In the genomic region with DNA sequence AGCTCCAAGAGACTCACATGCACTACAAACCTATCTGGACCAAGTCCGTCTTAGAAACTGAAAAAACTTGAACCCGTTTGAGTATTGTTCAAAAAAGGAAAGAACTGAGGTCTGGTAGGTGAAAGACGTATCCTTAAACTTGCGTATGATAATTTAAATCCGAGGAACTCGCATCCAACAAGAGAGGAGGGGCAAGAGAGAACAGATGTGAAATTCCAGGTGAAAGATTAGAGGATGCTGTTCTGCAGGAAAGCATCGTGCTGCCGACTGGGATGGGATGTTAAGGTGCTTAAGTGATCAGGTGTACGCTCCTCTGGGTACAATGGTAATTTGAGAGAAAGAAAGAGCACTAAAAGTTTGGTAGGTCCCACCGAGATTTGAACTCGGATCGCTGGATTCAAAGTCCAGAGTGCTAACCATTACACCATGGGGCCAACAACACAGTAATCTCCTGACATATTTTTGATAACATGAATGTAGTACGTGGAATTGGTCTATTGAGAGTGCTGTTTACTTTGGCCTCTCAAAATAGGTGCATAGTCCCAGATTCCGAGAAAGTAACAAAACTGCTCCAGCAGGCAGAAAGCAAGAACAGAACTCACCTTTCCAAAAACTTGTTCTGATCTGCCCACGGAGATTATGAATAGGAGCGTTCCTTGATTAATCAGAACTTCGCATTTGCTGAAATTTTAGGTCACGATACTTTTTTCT, we compare ENCODE assay signal across 1 cellular context.
TF ChIP-seq lines count a peak whose summit lies in the region.

No MANE protein-coding gene starts in this region.

TF ChIP-seq in HepG2, 621 proteins besides CTCF, POLR2A, EP300 and RAD21 (continued from another document):
- TF ChIP-seq ERF (CRISPR knock-in tag; IDR thresholded peaks at IDR 0.05) = 0 out of 2 replicates have a peak, but pooled peaks have one; percentile 37
- TF ChIP-seq RBM22 (optimal IDR thresholded peaks at IDR 0.05; ENCODE audit: low read length) = no peak
- TF ChIP-seq ZBTB3 (CRISPR knock-in tag; IDR thresholded peaks at IDR 0.05; ENCODE audit: borderline replicate concordance, low read depth) = no peak
- no peak for TF ChIP-seq ZNF556 (CRISPR knock-in tag; IDR thresholded peaks at IDR 0.05; ENCODE audit: borderline replicate concordance)
- TF ChIP-seq, protein P1, sequence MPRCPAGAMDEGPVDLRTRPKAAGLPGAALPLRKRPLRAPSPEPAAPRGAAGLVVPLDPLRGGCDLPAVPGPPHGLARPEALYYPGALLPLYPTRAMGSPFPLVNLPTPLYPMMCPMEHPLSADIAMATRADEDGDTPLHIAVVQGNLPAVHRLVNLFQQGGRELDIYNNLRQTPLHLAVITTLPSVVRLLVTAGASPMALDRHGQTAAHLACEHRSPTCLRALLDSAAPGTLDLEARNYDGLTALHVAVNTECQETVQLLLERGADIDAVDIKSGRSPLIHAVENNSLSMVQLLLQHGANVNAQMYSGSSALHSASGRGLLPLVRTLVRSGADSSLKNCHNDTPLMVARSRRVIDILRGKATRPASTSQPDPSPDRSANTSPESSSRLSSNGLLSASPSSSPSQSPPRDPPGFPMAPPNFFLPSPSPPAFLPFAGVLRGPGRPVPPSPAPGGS (CRISPR knock-in tag; IDR thresholded peaks at IDR 0.05) = no peak
- TF ChIP-seq, protein P2, sequence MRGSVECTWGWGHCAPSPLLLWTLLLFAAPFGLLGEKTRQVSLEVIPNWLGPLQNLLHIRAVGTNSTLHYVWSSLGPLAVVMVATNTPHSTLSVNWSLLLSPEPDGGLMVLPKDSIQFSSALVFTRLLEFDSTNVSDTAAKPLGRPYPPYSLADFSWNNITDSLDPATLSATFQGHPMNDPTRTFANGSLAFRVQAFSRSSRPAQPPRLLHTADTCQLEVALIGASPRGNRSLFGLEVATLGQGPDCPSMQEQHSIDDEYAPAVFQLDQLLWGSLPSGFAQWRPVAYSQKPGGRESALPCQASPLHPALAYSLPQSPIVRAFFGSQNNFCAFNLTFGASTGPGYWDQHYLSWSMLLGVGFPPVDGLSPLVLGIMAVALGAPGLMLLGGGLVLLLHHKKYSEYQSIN (CRISPR knock-in tag; IDR thresholded peaks at IDR 0.05; ENCODE audit: borderline replicate concordance) = no peak
- no peak for TF ChIP-seq RFX1 (IDR thresholded peaks at IDR 0.05)
- TF ChIP-seq, protein P3, sequence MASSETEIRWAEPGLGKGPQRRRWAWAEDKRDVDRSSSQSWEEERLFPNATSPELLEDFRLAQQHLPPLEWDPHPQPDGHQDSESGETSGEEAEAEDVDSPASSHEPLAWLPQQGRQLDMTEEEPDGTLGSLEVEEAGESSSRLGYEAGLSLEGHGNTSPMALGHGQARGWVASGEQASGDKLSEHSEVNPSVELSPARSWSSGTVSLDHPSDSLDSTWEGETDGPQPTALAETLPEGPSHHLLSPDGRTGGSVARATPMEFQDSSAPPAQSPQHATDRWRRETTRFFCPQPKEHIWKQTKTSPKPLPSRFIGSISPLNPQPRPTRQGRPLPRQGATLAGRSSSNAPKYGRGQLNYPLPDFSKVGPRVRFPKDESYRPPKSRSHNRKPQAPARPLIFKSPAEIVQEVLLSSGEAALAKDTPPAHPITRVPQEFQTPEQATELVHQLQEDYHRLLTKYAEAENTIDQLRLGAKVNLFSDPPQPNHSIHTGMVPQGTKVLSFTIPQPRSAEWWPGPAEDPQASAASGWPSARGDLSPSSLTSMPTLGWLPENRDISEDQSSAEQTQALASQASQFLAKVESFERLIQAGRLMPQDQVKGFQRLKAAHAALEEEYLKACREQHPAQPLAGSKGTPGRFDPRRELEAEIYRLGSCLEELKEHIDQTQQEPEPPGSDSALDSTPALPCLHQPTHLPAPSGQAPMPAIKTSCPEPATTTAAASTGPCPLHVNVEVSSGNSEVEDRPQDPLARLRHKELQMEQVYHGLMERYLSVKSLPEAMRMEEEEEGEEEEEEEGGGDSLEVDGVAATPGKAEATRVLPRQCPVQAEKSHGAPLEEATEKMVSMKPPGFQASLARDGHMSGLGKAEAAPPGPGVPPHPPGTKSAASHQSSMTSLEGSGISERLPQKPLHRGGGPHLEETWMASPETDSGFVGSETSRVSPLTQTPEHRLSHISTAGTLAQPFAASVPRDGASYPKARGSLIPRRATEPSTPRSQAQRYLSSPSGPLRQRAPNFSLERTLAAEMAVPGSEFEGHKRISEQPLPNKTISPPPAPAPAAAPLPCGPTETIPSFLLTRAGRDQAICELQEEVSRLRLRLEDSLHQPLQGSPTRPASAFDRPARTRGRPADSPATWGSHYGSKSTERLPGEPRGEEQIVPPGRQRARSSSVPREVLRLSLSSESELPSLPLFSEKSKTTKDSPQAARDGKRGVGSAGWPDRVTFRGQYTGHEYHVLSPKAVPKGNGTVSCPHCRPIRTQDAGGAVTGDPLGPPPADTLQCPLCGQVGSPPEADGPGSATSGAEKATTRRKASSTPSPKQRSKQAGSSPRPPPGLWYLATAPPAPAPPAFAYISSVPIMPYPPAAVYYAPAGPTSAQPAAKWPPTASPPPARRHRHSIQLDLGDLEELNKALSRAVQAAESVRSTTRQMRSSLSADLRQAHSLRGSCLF (CRISPR knock-in tag; IDR thresholded peaks at IDR 0.05; ENCODE audit: borderline replicate concordance) = peak; percentile 30; the same call in 1 of the 2 replicates
- TF ChIP-seq PBX3 (CRISPR knock-in tag; IDR thresholded peaks at IDR 0.05; ENCODE audit: borderline replicate concordance) = no peak
- TF ChIP-seq ZNF251 (CRISPR knock-in tag; IDR thresholded peaks at IDR 0.05) = no peak
- no peak for TF ChIP-seq SUZ12 (IDR thresholded peaks at IDR 0.05; ENCODE audit: low read depth, low read length)
- TF ChIP-seq HMGXB4 (CRISPR knock-in tag; IDR thresholded peaks at IDR 0.05; ENCODE audit: borderline replicate concordance in 1 of 2, low read depth in 1 of 2) = peak; percentile 68 to 98
- no peak for TF ChIP-seq ZNF816 (CRISPR knock-in tag; IDR thresholded peaks at IDR 0.05; ENCODE audit: borderline replicate concordance)
- TF ChIP-seq SIN3A (IDR thresholded peaks at IDR 0.05; ENCODE audit: borderline replicate concordance, low read depth, low read length) = no peak
- no peak for TF ChIP-seq ZNF17 (CRISPR knock-in tag; IDR thresholded peaks at IDR 0.05)
- TF ChIP-seq ZNF770 (CRISPR knock-in tag; IDR thresholded peaks at IDR 0.05) = 0 out of 2 replicates have a peak, but pooled peaks have one; percentile 18
- no peak for TF ChIP-seq SMAD9 (CRISPR knock-in tag; IDR thresholded peaks at IDR 0.05)
- TF ChIP-seq MZF1 (CRISPR knock-in tag; IDR thresholded peaks at IDR 0.05; ENCODE audit: borderline replicate concordance) = no peak
- TF ChIP-seq ZNF430 (CRISPR knock-in tag; IDR thresholded peaks at IDR 0.05) = no peak
- TF ChIP-seq ZNF362 (CRISPR knock-in tag; IDR thresholded peaks at IDR 0.05; ENCODE audit: borderline replicate concordance) = no peak
- TF ChIP-seq ZIK1 (CRISPR knock-in tag; IDR thresholded peaks at IDR 0.05; ENCODE audit: borderline replicate concordance, low read depth) = no peak
- TF ChIP-seq HOXA3 (CRISPR knock-in tag; IDR thresholded peaks at IDR 0.05) = peak; percentile 62; the same call in 1 of the 2 replicates
